20 cellular contexts compared by ENCODE assay signal in genomic region chr7:130324270-130324669, GRCh38. TPM values are rescaled to one million over a fixed set of nuclear protein-coding genes. Genes with fewer than 3 reads are reported as not detected.
DNase-seq lines count a peak whose midpoint lies in the region; ATAC-seq, FAIRE-seq and TF ChIP-seq lines count a peak whose summit lies in the region.
"Had no signal": no experiment of that assay in that cellular context is flagged by ENCODE, and none has a peak within 500 bp of the region (broad histone marks: within the 10 kb centered on the region; RNA-seq: fewer than 3 reads in every experiment).

No MANE protein-coding gene starts in this region.

- H3K36me3 Mint-ChIP-seq in nephron (ENCODE audit: low read depth) = no peaks in the 10 kb centered on the region
- H3K36me3 Mint-ChIP-seq: CD8-positive, alpha-beta memory T cell had no signal

- H3K9me1 ChIP-seq in K562 (ENCODE audit: control insufficient read depth, insufficient read depth, low read length) = no peaks in the 10 kb centered on the region

- TF ChIP-seq CTCF in K562 (IDR thresholded peaks at IDR 0.05 in 2 of 3, conservative IDR thresholded peaks at IDR 0.05 in 1 of 3; ENCODE audit: insufficient read depth in 2 of 3, low read depth in 1 of 3, low read length in 3 of 3) = no peak
- no peak for TF ChIP-seq CTCF in nephron (IDR thresholded peaks at IDR 0.05; ENCODE audit: unreplicated experiment in 3 of 3)
- TF ChIP-seq CTCF in upper lobe of right lung (IDR thresholded peaks at IDR 0.05) = no peak

- DNase-seq in EH (ENCODE audit: low read depth) (peak; percentile 39), NCI-H146 treated with DMSO at 0.1 percent for 48 hours (lab: John Stamatoyannopoulos, UW; ENCODE audit: unreplicated experiment) (peak; percentile 77), K562 (ENCODE audit: extremely low read depth in 1 of 4, low spot score in 3 of 4) (no peak), upper lobe of right lung (no peak)
- DNase-seq in activated CD8-positive, alpha-beta memory T cell treated with anti-CD3 and anti-CD28 coated beads for 24 hours = no peak
- DNase-seq in stimulated activated CD8-positive, alpha-beta memory T cell treated with anti-CD3 and anti-CD28 coated beads, Interleukin-4, amount 100 ng/mL, for 48 hours = no peak
- DNase-seq: CD8-positive, alpha-beta memory T cell; DMS79; NCI-H1436; NCI-H2029 treated with DMSO at 0.1 percent for 48 hours; NCI-H446 treated with DMSO at 0.1 percent for 48 hours; Right ventricle myocardium superior had no signal

- no peak overlapping the region for H3K4me2 ChIP-seq in K562 (ENCODE audit: insufficient read depth, low read length)
- H3K4me2 ChIP-seq: BLaER1 treated with 17β-estradiol and CSF1 and Interleukin-3, amounts not matched to agents 10 nM and 100 nM; KMS-11 had no signal

- intact Hi-C loops in K562 (cut with micrococcal nuclease) (no loop called here), upper lobe of right lung (cut with DNase I) (no loop called here)

- POLR2A ChIA-PET in K562 (lab: Yijun Ruan, JAX) = interaction anchor here (0.9 to 1.1 kb wide), 2 partner anchors 9 to 19 kb away, joined by 3 read pairs; no protein-coding TSS in a partner anchor

- 4% methylated on average over 9 of the region's 9 CpGs for WGBS in K562 (ENCODE audit: insufficient coverage, low coverage, missing lambda C conversion rate)

- no peak for ATAC-seq in K562
- ATAC-seq in upper lobe of right lung = no peak
- no peak for ATAC-seq in HG03342 (IDR thresholded peaks at IDR 0.05; ENCODE audit: unreplicated experiment)
- ATAC-seq: HepG2 had no signal

- TF ChIP-seq POLR2A in K562 (conservative IDR thresholded peaks at IDR 0.05) = no peak

- no peaks in the 10 kb centered on the region for H3K79me2 ChIP-seq in K562 (ENCODE audit: control insufficient read depth, insufficient read depth, low read length)

- no peaks in the 10 kb centered on the region for H3K36me3 ChIP-seq in K562 (ENCODE audit: control insufficient read depth, insufficient read depth, low read length)
- no peaks in the 10 kb centered on the region for H3K36me3 ChIP-seq in upper lobe of right lung
- H3K36me3 ChIP-seq: BLaER1 treated with 17β-estradiol and CSF1 and Interleukin-3, amounts not matched to agents 10 nM and 100 nM had no signal

- no peaks in the 10 kb centered on the region for H3K9me3 Mint-ChIP-seq in nephron
- H3K9me3 Mint-ChIP-seq: CD8-positive, alpha-beta memory T cell had no signal

- in situ Hi-C loops in K562 (cut with MboI) = no loop called here

- H3K27me3 ChIP-seq in K562 (ENCODE audit: control insufficient read depth in 2 of 2, insufficient read depth in 2 of 2, low read length in 2 of 2) (peaks cover 20 to 36% of the 10 kb centered on the region in 2 experiments; a peak in 4 of 5 replicates), upper lobe of right lung (no peaks in the 10 kb centered on the region)
- H3K27me3 ChIP-seq: BLaER1 treated with 17β-estradiol and CSF1 and Interleukin-3, amounts not matched to agents 10 nM and 100 nM had no signal

- no peaks in the 10 kb centered on the region for H3K27me3 Mint-ChIP-seq in nephron (ENCODE audit: low read depth)

- H3K27ac Mint-ChIP-seq in nephron = peak overlapping the region; percentile 21 to 63 (median 49)
- H3K27ac Mint-ChIP-seq: CD8-positive, alpha-beta memory T cell had no signal

- no TSS peak for BruUV-seq in K562 (replicated peaks; lab: Mats Ljungman, UMichigan)

- H2AFZ ChIP-seq in K562 (ENCODE audit: low read depth, low read length) = no peak overlapping the region

- no peak for TF ChIP-seq RAD21 in K562 (CRISPR knock-in tag; conservative IDR thresholded peaks at IDR 0.05 in 1 of 2, IDR thresholded peaks at IDR 0.05 in 1 of 2)

- FAIRE-seq in K562 (lab: Jason Lieb, UNC) = no peak
- FAIRE-seq: G401.6, H54, HepG2, RCC 7860 had no signal

- H3K9me3 ChIP-seq in K562 (replicated peaks; ENCODE audit: control insufficient read depth, insufficient read depth, low read depth, low read length) (no peaks in the 10 kb centered on the region; the same call in 1 of the 2 replicates), upper lobe of right lung (no peaks in the 10 kb centered on the region)

- H3K4me1 ChIP-seq in K562 (replicated peaks in 1 of 2; ENCODE audit: control insufficient read depth in 2 of 2, insufficient read depth in 2 of 2, low read length in 2 of 2) (no peaks in the 10 kb centered on the region), upper lobe of right lung (no peaks in the 10 kb centered on the region)
- H3K4me1 ChIP-seq: BLaER1 treated with 17β-estradiol and CSF1 and Interleukin-3, amounts not matched to agents 10 nM and 100 nM had no signal

- no peaks in the 10 kb centered on the region for H4K20me1 ChIP-seq in K562 (replicated peaks; ENCODE audit: control insufficient read depth, insufficient read depth, low read length)
- H4K20me1 ChIP-seq: BLaER1 treated with 17β-estradiol and CSF1 and Interleukin-3, amounts not matched to agents 10 nM and 100 nM had no signal

- TF ChIP-seq EP300 in K562 (IDR thresholded peaks at IDR 0.05; ENCODE audit: low read length) = no peak

- no peak overlapping the region for H3K4me3 Mint-ChIP-seq in nephron
- H3K4me3 Mint-ChIP-seq: CD8-positive, alpha-beta memory T cell had no signal

- H3K9ac ChIP-seq in K562 (ENCODE audit: insufficient read depth in 1 of 2, low read depth in 2 of 2, low read length in 2 of 2) = no peak overlapping the region
- H3K9ac ChIP-seq: BLaER1 treated with 17β-estradiol and CSF1 and Interleukin-3, amounts not matched to agents 10 nM and 100 nM; KMS-11 had no signal

- peaks cover 28% of the 10 kb centered on the region for H3K4me1 Mint-ChIP-seq in nephron
- H3K4me1 Mint-ChIP-seq: CD8-positive, alpha-beta memory T cell had no signal

- CTCF ChIA-PET in K562 (lab: Yijun Ruan, JAX; ENCODE audit: low intra/inter-chr PET ratio) = no interaction called here

- H3K27ac ChIP-seq in K562 (ENCODE audit: extremely low read depth, low read depth, low read length) (no peak overlapping the region), upper lobe of right lung (no peak overlapping the region)
- H3K27ac ChIP-seq: BLaER1 treated with 17β-estradiol and CSF1 and Interleukin-3, amounts not matched to agents 10 nM and 100 nM; KMS-11 had no signal

- H3K4me3 ChIP-seq in K562 (no peak overlapping the region), upper lobe of right lung (no peak overlapping the region)
- H3K4me3 ChIP-seq: BLaER1 treated with 17β-estradiol and CSF1 and Interleukin-3, amounts not matched to agents 10 nM and 100 nM had no signal

RNA-seq across cellular contexts. Expression of gene CPA5, which starts 20.3 kb away (rescaled TPM):
- total RNA-seq in K562 (2011; cell fraction: chromatin; rRNA removed; ENCODE audit: low replicate concordance) = 1.00 TPM in 1 of 2 replicates, not detected in the other
- 0.33 and 3.7 TPM in 2 replicates for total RNA-seq in K562 (2011; cell fraction: nucleolus; rRNA removed)
- total RNA-seq in K562 (2011; cell fraction: nucleoplasm; rRNA removed) = 0.31 and 0.66 TPM in 2 replicates
- 0.16 and 0.23 TPM in 2 replicates for total RNA-seq in K562 (2014; rRNA removed)
- total RNA-seq in K562 (2014; rRNA removed; fragmentation: Illumina TruSeq; extraction: Trizol) = 0.29 and 0.91 TPM in 2 replicates
- total RNA-seq in K562 (2015; rRNA removed; fragmentation: Illumina TruSeq; extraction: Trizol) = 0.26 and 0.94 TPM in 2 replicates
- 0.18 and 0.22 TPM in 2 replicates for total RNA-seq in K562 (2021)
- polyA plus RNA-seq in K562 (2011; rRNA removed) = 0.14 and 0.50 TPM in 2 replicates
- polyA plus RNA-seq in K562 (2011; cell fraction: cytosol; rRNA removed) = 0.07 and 0.19 TPM in 2 replicates
- polyA plus RNA-seq in K562 (2011; cell fraction: nucleus; rRNA removed) = 0.29 and 2.2 TPM in 2 replicates
- polyA plus RNA-seq in K562 (2012) = 0.91 and 6.4 TPM in 2 replicates
- polyA plus RNA-seq in K562 (2014; fragmentation: Illumina TruSeq; extraction: Trizol) = 0.24 and 1.00 TPM in 2 replicates
- polyA plus RNA-seq in K562 (2014; fragmentation: Nextera tagmentation; extraction: Ambion mirVana) = 1 to 10 TPM; 1.0 to 2.4 TPM
- 0.11 and 0.13 TPM in 2 replicates for polyA plus RNA-seq in K562 (2014; rRNA removed)
- polyA minus RNA-seq in K562 (2011; rRNA and poly(A)+ RNA removed) = not detected in 2 replicates
- not detected in 2 replicates for polyA minus RNA-seq in K562 (2011; cell fraction: cytosol; rRNA and poly(A)+ RNA removed)
- not detected in 2 replicates for polyA minus RNA-seq in K562 (2011; cell fraction: nucleus; rRNA and poly(A)+ RNA removed)
- total RNA-seq in upper lobe of right lung = not detected
- total RNA-seq: HepG2, Right ventricle myocardium superior had no signal

RNA-seq across cellular contexts. Expression of gene CPA4, which starts 31.3 kb away (rescaled TPM):
- 0.79 TPM in 1 of 2 replicates, not detected in the other for total RNA-seq in K562 (2011; cell fraction: chromatin; rRNA removed; ENCODE audit: low replicate concordance)
- total RNA-seq in K562 (2011; cell fraction: nucleolus; rRNA removed) = 0.13 TPM in 1 of 2 replicates, not detected in the other
- not detected in 2 replicates for total RNA-seq in K562 (2011; cell fraction: nucleoplasm; rRNA removed)
- total RNA-seq in K562 (2014; rRNA removed) (not detected in 2 replicates), K562 (2014; rRNA removed; fragmentation: Illumina TruSeq; extraction: Trizol) (not detected in 2 replicates), K562 (2015; rRNA removed; fragmentation: Illumina TruSeq; extraction: Trizol) (not detected in 2 replicates), K562 (2021) (not detected in 2 replicates), upper lobe of right lung (not detected)
- polyA plus RNA-seq in K562 (2011; rRNA removed) (0.05 TPM in 1 of 2 replicates, not detected in the other), K562 (2014; fragmentation: Illumina TruSeq; extraction: Trizol) (not detected in 2 replicates), K562 (2014; fragmentation: Nextera tagmentation; extraction: Ambion mirVana) (not detected), K562 (2014; rRNA removed) (not detected in 2 replicates)
- polyA plus RNA-seq in K562 (2011; cell fraction: cytosol; rRNA removed) = 0.04 and 0.06 TPM in 2 replicates
- 0.04 and 0.50 TPM in 2 replicates for polyA plus RNA-seq in K562 (2011; cell fraction: nucleus; rRNA removed)
- polyA plus RNA-seq in K562 (2012) = 0.04 and 0.08 TPM in 2 replicates
- polyA minus RNA-seq in K562 (2011; rRNA and poly(A)+ RNA removed) = not detected in 2 replicates
- polyA minus RNA-seq in K562 (2011; cell fraction: cytosol; rRNA and poly(A)+ RNA removed) = not detected in 2 replicates
- polyA minus RNA-seq in K562 (2011; cell fraction: nucleus; rRNA and poly(A)+ RNA removed) = not detected in 2 replicates
- total RNA-seq: CD8-positive, alpha-beta memory T cell; Right ventricle myocardium superior had no signal
- polyA plus RNA-seq: CD8-positive, alpha-beta memory T cell had no signal

RNA-seq across cellular contexts. Expression of gene CPA1, which starts 56.0 kb away (rescaled TPM):
- not detected in 2 replicates for total RNA-seq in K562 (2011; cell fraction: chromatin; rRNA removed; ENCODE audit: low replicate concordance)
- total RNA-seq in K562 (2011; cell fraction: nucleolus; rRNA removed) = not detected in 2 replicates
- total RNA-seq in K562 (2011; cell fraction: nucleoplasm; rRNA removed) = not detected in 2 replicates
- total RNA-seq in K562 (2014; rRNA removed) = not detected in 2 replicates
- total RNA-seq in K562 (2014; rRNA removed; fragmentation: Illumina TruSeq; extraction: Trizol) = not detected in 2 replicates
- not detected in 2 replicates for total RNA-seq in K562 (2015; rRNA removed; fragmentation: Illumina TruSeq; extraction: Trizol)
- 6.5 and 9.7 TPM in 2 replicates for total RNA-seq in K562 (2021)
- polyA plus RNA-seq in K562 (2011; rRNA removed) = not detected in 2 replicates
- not detected in 2 replicates for polyA plus RNA-seq in K562 (2011; cell fraction: cytosol; rRNA removed)
- not detected in 2 replicates for polyA plus RNA-seq in K562 (2011; cell fraction: nucleus; rRNA removed)
- not detected in 2 replicates for polyA plus RNA-seq in K562 (2012)
- not detected in 2 replicates for polyA plus RNA-seq in K562 (2014; fragmentation: Illumina TruSeq; extraction: Trizol)
- not detected for polyA plus RNA-seq in K562 (2014; fragmentation: Nextera tagmentation; extraction: Ambion mirVana)
- not detected in 2 replicates for polyA plus RNA-seq in K562 (2014; rRNA removed)
- polyA minus RNA-seq in K562 (2011; rRNA and poly(A)+ RNA removed) = not detected in 2 replicates
- polyA minus RNA-seq in K562 (2011; cell fraction: cytosol; rRNA and poly(A)+ RNA removed) = not detected in 2 replicates
- polyA minus RNA-seq in K562 (2011; cell fraction: nucleus; rRNA and poly(A)+ RNA removed) = not detected in 2 replicates
- total RNA-seq in upper lobe of right lung = not detected
- total RNA-seq: CD8-positive, alpha-beta memory T cell; Right ventricle myocardium superior had no signal
- polyA plus RNA-seq: CD8-positive, alpha-beta memory T cell had no signal

RNA-seq across cellular contexts. Expression of gene CPA2, which starts 57.6 kb away (rescaled TPM):
- total RNA-seq in K562 (2011; cell fraction: chromatin; rRNA removed; ENCODE audit: low replicate concordance) = 0.28 and 0.65 TPM in 2 replicates
- not detected in 2 replicates for total RNA-seq in K562 (2011; cell fraction: nucleolus; rRNA removed)
- 0.46 TPM in 1 of 2 replicates, not detected in the other for total RNA-seq in K562 (2011; cell fraction: nucleoplasm; rRNA removed)
- 0.24 TPM in 1 of 2 replicates, not detected in the other for total RNA-seq in K562 (2014; rRNA removed)
- total RNA-seq in K562 (2014; rRNA removed; fragmentation: Illumina TruSeq; extraction: Trizol) = not detected in 2 replicates
- not detected in 2 replicates for total RNA-seq in K562 (2015; rRNA removed; fragmentation: Illumina TruSeq; extraction: Trizol)
- 0.84 and 1.2 TPM in 2 replicates for total RNA-seq in K562 (2021)
- polyA plus RNA-seq in K562 (2011; rRNA removed) = 0.11 TPM in 1 of 2 replicates, not detected in the other
- not detected in 2 replicates for polyA plus RNA-seq in K562 (2011; cell fraction: cytosol; rRNA removed)
- polyA plus RNA-seq in K562 (2011; cell fraction: nucleus; rRNA removed) = 0.15 and 0.37 TPM in 2 replicates
- polyA plus RNA-seq in K562 (2012) = 0.18 TPM in 1 of 2 replicates, not detected in the other
- 0.09 TPM in 1 of 2 replicates, not detected in the other for polyA plus RNA-seq in K562 (2014; fragmentation: Illumina TruSeq; extraction: Trizol)
- under 1 TPM in 1 of 2 experiments, not detected in 1; 0.04 TPM for polyA plus RNA-seq in K562 (2014; fragmentation: Nextera tagmentation; extraction: Ambion mirVana)
- 0.05 and 0.20 TPM in 2 replicates for polyA plus RNA-seq in K562 (2014; rRNA removed)
- not detected in 2 replicates for polyA minus RNA-seq in K562 (2011; rRNA and poly(A)+ RNA removed)
- polyA minus RNA-seq in K562 (2011; cell fraction: cytosol; rRNA and poly(A)+ RNA removed) = not detected in 2 replicates
- not detected in 2 replicates for polyA minus RNA-seq in K562 (2011; cell fraction: nucleus; rRNA and poly(A)+ RNA removed)
- total RNA-seq in upper lobe of right lung = not detected
- total RNA-seq: CD8-positive, alpha-beta memory T cell; HepG2; Right ventricle myocardium superior had no signal
- polyA plus RNA-seq: CD8-positive, alpha-beta memory T cell; HepG2 had no signal

Comparison
In these comparisons a context has a peak if more than half of its experiments do, and no peak if none do; other contexts are left out.
1. DNase-seq: peak in EH (single experiment) and NCI-H146 treated with DMSO at 0.1 percent for 48 hours (single experiment); none in K562 (0 of 4), activated CD8-positive, alpha-beta memory T cell treated with anti-CD3 and anti-CD28 coated beads for 24 hours (single experiment), upper lobe of right lung (single experiment) and stimulated activated CD8-positive, alpha-beta memory T cell treated with anti-CD3 and anti-CD28 coated beads, Interleukin-4, amount 100 ng/mL, for 48 hours (single experiment).